Comparison of ENCODE assay signal across 1 cellular context in genomic region chr2:78780321-78780720, GRCh38.
TF ChIP-seq lines count a peak whose summit lies in the region.

No MANE protein-coding gene starts in this region.

TF ChIP-seq in SK-N-SH treated with all-trans-retinoic acid at 6 μM for 48 hours, 23 proteins besides CTCF, POLR2A, EP300 and RAD21 (continued from another document):
- TF ChIP-seq TOX (CRISPR knock-in tag; IDR thresholded peaks at IDR 0.05; ENCODE audit: borderline replicate concordance): no peak
- no peak for TF ChIP-seq ZFP3 (CRISPR knock-in tag; IDR thresholded peaks at IDR 0.05)
- TF ChIP-seq, protein P1, sequence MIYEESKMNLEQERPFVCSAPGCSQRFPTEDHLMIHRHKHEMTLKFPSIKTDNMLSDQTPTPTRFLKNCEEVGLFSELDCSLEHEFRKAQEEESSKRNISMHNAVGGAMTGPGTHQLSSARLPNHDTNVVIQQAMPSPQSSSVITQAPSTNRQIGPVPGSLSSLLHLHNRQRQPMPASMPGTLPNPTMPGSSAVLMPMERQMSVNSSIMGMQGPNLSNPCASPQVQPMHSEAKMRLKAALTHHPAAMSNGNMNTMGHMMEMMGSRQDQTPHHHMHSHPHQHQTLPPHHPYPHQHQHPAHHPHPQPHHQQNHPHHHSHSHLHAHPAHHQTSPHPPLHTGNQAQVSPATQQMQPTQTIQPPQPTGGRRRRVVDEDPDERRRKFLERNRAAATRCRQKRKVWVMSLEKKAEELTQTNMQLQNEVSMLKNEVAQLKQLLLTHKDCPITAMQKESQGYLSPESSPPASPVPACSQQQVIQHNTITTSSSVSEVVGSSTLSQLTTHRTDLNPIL (CRISPR knock-in tag; IDR thresholded peaks at IDR 0.05; ENCODE audit: low read depth): no peak
- TF ChIP-seq TSHZ2 (CRISPR knock-in tag; IDR thresholded peaks at IDR 0.05): no peak
- TF ChIP-seq, protein P2, sequence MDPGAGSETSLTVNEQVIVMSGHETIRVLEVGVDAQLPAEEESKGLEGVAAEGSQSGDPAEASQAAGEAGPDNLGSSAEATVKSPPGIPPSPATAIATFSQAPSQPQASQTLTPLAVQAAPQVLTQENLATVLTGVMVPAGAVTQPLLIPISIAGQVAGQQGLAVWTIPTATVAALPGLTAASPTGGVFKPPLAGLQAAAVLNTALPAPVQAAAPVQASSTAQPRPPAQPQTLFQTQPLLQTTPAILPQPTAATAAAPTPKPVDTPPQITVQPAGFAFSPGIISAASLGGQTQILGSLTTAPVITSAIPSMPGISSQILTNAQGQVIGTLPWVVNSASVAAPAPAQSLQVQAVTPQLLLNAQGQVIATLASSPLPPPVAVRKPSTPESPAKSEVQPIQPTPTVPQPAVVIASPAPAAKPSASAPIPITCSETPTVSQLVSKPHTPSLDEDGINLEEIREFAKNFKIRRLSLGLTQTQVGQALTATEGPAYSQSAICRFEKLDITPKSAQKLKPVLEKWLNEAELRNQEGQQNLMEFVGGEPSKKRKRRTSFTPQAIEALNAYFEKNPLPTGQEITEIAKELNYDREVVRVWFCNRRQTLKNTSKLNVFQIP (CRISPR knock-in tag; IDR thresholded peaks at IDR 0.05; ENCODE audit: borderline replicate concordance, low read depth): no peak
- no peak for TF ChIP-seq RARB (CRISPR knock-in tag; IDR thresholded peaks at IDR 0.05)
